Comparison of ENCODE assay signal across 14 cellular contexts in the genomic region with DNA sequence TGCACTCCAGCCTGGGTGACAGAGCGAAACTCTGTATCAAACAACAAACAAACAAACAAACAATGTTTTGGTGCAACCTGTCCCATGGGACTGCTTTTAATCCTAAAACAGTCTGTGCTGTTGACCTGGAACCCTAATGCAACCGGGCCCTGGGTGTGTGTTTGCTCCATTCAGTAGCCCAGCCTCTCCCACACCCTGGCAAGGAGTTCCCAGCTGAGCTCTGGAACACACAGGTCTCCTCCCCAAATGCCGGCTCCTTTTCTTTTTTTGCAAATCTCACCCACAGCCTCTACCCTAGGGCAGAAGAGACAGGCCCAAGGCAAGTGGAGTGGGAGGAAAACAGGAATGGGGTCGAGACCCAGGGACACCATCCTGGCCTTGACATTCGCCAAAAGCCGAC.
"Had no signal": no experiment of that assay in that cellular context is flagged by ENCODE, and none has a peak within 500 bp of the region (broad histone marks: within the 10 kb centered on the region; RNA-seq: fewer than 3 reads in every experiment).

No MANE protein-coding gene starts in this region.

- H3K4me1 ChIP-seq: parathyroid adenoma had no signal

- H3K9me3 ChIP-seq: tibial nerve had no signal

- H3K27me3 ChIP-seq: tibial nerve had no signal

- ATAC-seq: activated CD8-positive, alpha-beta memory T cell treated with anti-CD3 and anti-CD28 coated beads, Interleukin-2, amount 10 ng/mL, durations not matched to agents 7 days and 5 days had no signal

- H3K4me3 ChIP-seq: tibial nerve had no signal

- H2AFZ ChIP-seq: parathyroid adenoma had no signal

- H3K27ac ChIP-seq: parathyroid adenoma had no signal

- DNase-seq: activated CD4-positive, alpha-beta T cell treated with anti-CD3 and anti-CD28 coated beads, Interleukin-2, amount 50 U/mL, for 4 hours; activated CD4-positive, CD25-positive, alpha-beta regulatory T cell treated with anti-CD3 and anti-CD28 coated beads, Interleukin-2, amount 50 U/mL, for 72 hours; activated CD8-positive, alpha-beta memory T cell treated with anti-CD3 and anti-CD28 coated beads, Interleukin-2, amount 10 ng/mL, durations not matched to agents 7 days and 5 days; activated effector memory CD4-positive, alpha-beta T cell treated with anti-CD3 and anti-CD28 coated beads, Interleukin-2, amount 50 U/mL, for 16 hours; activated T-cell treated with anti-CD3 and anti-CD28 coated beads, Interleukin-2, amount 50 U/mL, for 24 hours; amygdala; cerebellar nuclear complex; endodermal cell; erythroblast; immature natural killer cell; mesendoderm; T-helper 9 cell had no signal

- H3K9ac ChIP-seq: parathyroid adenoma had no signal
